Comparison of ENCODE assay signal across 8 cellular contexts in the genomic region with DNA sequence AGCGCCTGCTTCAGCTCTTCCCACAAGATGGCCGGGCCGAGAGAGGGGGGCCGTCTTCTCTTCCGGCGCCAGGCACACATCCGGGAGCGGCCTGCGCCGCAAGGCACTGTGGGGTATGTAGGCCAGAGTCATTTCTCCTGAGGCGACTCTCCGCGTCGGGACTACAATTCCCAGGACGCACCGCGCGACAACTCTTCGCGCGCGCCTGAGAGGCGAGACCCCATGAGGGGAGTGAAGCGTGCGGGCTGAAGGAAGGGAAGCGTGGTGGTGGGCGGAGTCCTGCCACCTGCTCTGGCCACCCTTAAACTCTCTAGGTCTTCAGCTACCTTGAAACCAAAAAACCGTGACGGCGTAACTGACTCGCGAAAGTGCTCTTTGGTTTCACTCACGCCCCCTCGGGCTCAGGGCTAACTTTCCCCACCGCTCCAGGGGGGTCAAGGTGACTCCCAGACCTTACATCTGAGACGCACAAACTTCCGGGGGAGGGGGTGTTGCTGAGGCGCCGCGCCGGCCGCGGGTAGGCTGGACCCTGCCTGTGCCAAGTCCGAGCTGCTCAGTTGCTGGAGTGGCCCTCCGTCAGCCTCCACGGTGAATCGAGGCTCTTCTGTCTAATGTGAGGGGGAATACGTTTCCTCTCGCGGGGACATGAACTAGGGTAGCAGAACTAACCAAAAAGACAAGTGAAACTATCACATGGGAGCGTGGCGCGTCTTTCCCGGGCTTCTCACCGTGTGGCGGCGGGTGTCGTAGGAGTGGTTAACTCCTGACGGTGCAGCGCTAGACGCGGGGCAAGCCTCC. TPM values are rescaled to one million over a fixed set of nuclear protein-coding genes. Genes with fewer than 3 reads are reported as not detected.
DNase-seq lines count a peak whose midpoint lies in the region; ATAC-seq and TF ChIP-seq lines count a peak whose summit lies in the region.

A gene (minus strand): TSS at position 45 of the 798 bp plus-strand sequence. CDS start 102 bp downstream, outside the sequence.

- H3K27ac ChIP-seq in CD4-positive, alpha-beta memory T cell (ENCODE audit: low read depth, low read length): peak within 1 kb of the TSS; percentile 88
- H3K27ac ChIP-seq in lung (ENCODE audit: low read depth in 1 of 2, low read length in 1 of 2): peak within 1 kb of the TSS; percentile 82 to 96

- TF ChIP-seq CTCF in lung (IDR thresholded peaks at IDR 0.05; ENCODE audit: control extremely low read depth, extremely low read depth): no peak

- POLR2A ChIA-PET in CD4-positive, alpha-beta memory T cell (lab: Charles Lee; ENCODE audit: partially characterized antibody): interaction anchor here (0.9 to 4.1 kb wide), 13 partner anchors 11 to 506 kb away, joined by 3 to 27 read pairs (median 6); a partner anchor contains a TSS

- H3K9me3 Mint-ChIP-seq in CD4-positive, alpha-beta memory T cell: no peaks in the 10 kb centered on the region

- peaks cover 36% of the 10 kb centered on the region for H3K4me1 ChIP-seq in CD4-positive, alpha-beta memory T cell (ENCODE audit: insufficient read depth, low read length)
- peaks cover 0 to 3% of the 10 kb centered on the region in 2 donors for H3K4me1 ChIP-seq in lung (ENCODE audit: control insufficient read depth in 2 of 2, insufficient read depth in 2 of 2, low read length in 2 of 2)

- peaks cover 13 to 50% of the 10 kb centered on the region in 2 donors for H3K36me3 Mint-ChIP-seq in CD4-positive, alpha-beta memory T cell

- peak within 1 kb of the TSS; percentile 96 to 99 (median 98) for H3K27ac Mint-ChIP-seq in CD4-positive, alpha-beta memory T cell

- CTCF ChIA-PET in CD4-positive, alpha-beta memory T cell (lab: Charles Lee; ENCODE audit: partially characterized antibody): interaction anchor here (0.7 to 1.7 kb wide), 2 partner anchors 218 to 507 kb away, joined by 3 to 5 read pairs; no protein-coding TSS in a partner anchor

- ATAC-seq in GM19467 (IDR thresholded peaks at IDR 0.05; ENCODE audit: unreplicated experiment) (peak; percentile 86), lung (ENCODE audit: insufficient read depth, low FRiP score) (peak; percentile 97)

- WGBS in lung, 2 donors: 0 to 1% methylated on average over 62 of the region's 62 CpGs

- H3K4me1 Mint-ChIP-seq in CD4-positive, alpha-beta memory T cell: peaks cover 29 to 57% (median 34%) of the 10 kb centered on the region in 4 donors

- no peaks in the 10 kb centered on the region for H3K27me3 Mint-ChIP-seq in CD4-positive, alpha-beta memory T cell

- no peaks in the 10 kb centered on the region for H3K9me3 ChIP-seq in CD4-positive, alpha-beta memory T cell (ENCODE audit: control insufficient read depth in 1 of 2, low read length in 2 of 2)
- H3K9me3 ChIP-seq in lung (ENCODE audit: control insufficient read depth in 2 of 2, insufficient read depth in 1 of 2, low read length in 1 of 2): no peaks in the 10 kb centered on the region

- peaks cover 7% of the 10 kb centered on the region for H3K36me3 ChIP-seq in CD4-positive, alpha-beta memory T cell (ENCODE audit: insufficient read depth, low read length)
- peaks cover 4% of the 10 kb centered on the region in 2 donors for H3K36me3 ChIP-seq in lung (ENCODE audit: control insufficient read depth in 2 of 2, insufficient read depth in 2 of 2, low read length in 2 of 2)

- H3K4me3 Mint-ChIP-seq in CD4-positive, alpha-beta memory T cell: peak within 1 kb of the TSS; percentile 92 to 99 (median 95)

- intact Hi-C loops in CD4-positive, alpha-beta memory T cell (cut with micrococcal nuclease): loop anchor here (1.0 to 10.0 kb wide), 8 partner anchors 70 to 666 kb away; a partner anchor contains a TSS

- DNase-seq in CD4-positive, alpha-beta memory T cell: peak; percentile 94 to 97 (median 96)
- DNase-seq in HS-27A (ENCODE audit: low read depth) (peak; percentile 97), NK-92 (lab: John Stamatoyannopoulos, UW; ENCODE audit: unreplicated experiment) (peak; percentile 76), lung (ENCODE audit: low spot score) (peak; percentile 95)
- DNase-seq in activated CD8-positive, alpha-beta memory T cell treated with anti-CD3 and anti-CD28 coated beads for 1 hour (ENCODE audit: extremely low read depth in 1 of 2, low read depth in 1 of 2): peak; percentile 85 to 93
- peak; percentile 95 for DNase-seq in effector CD4-positive, alpha-beta T cell
- DNase-seq in stimulated activated CD4-positive, alpha-beta T cell treated with anti-CD3 and anti-CD28 coated beads, TNF-alpha, amount 100 ng/mL, for 4 hours (ENCODE audit: low read depth in 3 of 3): peak; percentile 79 to 96 (median 90)

- no peaks in the 10 kb centered on the region for H3K27me3 ChIP-seq in CD4-positive, alpha-beta memory T cell (ENCODE audit: insufficient read depth, low read length)
- H3K27me3 ChIP-seq in lung (ENCODE audit: control insufficient read depth, insufficient read depth): no peaks in the 10 kb centered on the region

- peak within 1 kb of the TSS; percentile 87 to 91 for H3K4me3 ChIP-seq in CD4-positive, alpha-beta memory T cell (ENCODE audit: low read length in 2 of 2)
- H3K4me3 ChIP-seq in lung: peak within 1 kb of the TSS; percentile 86

RNA-seq across cellular contexts. Expression of the gene that starts here (rescaled TPM):
- 100 to 1,000 TPM; 148 to 154 TPM for total RNA-seq in CD4-positive, alpha-beta memory T cell
- polyA plus RNA-seq in CD4-positive, alpha-beta memory T cell: 100 to 1,000 TPM in 1 of 2 donors, 10 to 100 TPM in 1; 94.9 to 125 TPM
- total RNA-seq in lung: 100 to 1,000 TPM; 136 to 220 TPM
- polyA plus RNA-seq in lung: 100 to 1,000 TPM in 1 of 2 donors, 10 to 100 TPM in 1; 72.2 to 162 TPM

Comparison
In these comparisons a context has a peak if more than half of its experiments do, and no peak if none do; other contexts are left out.
1. Peak in every context shown above with its lines: DNase-seq, ATAC-seq, H3K4me3 ChIP-seq and H3K27ac ChIP-seq.